8 cellular contexts compared by ENCODE assay signal in genomic region chr15:65421360-65422215, GRCh38. TPM values are rescaled to one million over a fixed set of nuclear protein-coding genes. Genes with fewer than 3 reads are reported as not detected.
A peak's percentile ranks its signal among the peaks of the same experiment; 100 is the strongest.
DNase-seq lines count a peak whose midpoint lies in the region; ATAC-seq lines count a peak whose summit lies in the region.

No MANE protein-coding gene starts in this region.

- in situ Hi-C loops in HAP-1 (cut with MboI; ENCODE audit: low sequenced_read_pairs): no loop called here

- no peaks in the 10 kb centered on the region for H3K36me3 ChIP-seq in HAP-1 (replicated peaks)

- H3K27me3 ChIP-seq in HAP-1 (ENCODE audit: low read depth): no peaks in the 10 kb centered on the region

- H3K4me3 ChIP-seq in HAP-1: peak overlapping the region; percentile 50

- H3K9me3 ChIP-seq in HAP-1: no peaks in the 10 kb centered on the region

- H3K9me3 Mint-ChIP-seq in activated naive CD8-positive, alpha-beta T cell treated with anti-CD3 and anti-CD28 coated beads for 36 hours: no peaks in the 10 kb centered on the region

- peaks cover 10% of the 10 kb centered on the region for H3K4me1 Mint-ChIP-seq in activated naive CD8-positive, alpha-beta T cell treated with anti-CD3 and anti-CD28 coated beads for 36 hours

- H3K4me3 Mint-ChIP-seq in activated naive CD8-positive, alpha-beta T cell treated with anti-CD3 and anti-CD28 coated beads for 36 hours: peak overlapping the region; percentile 77

- H3K27me3 Mint-ChIP-seq in activated naive CD8-positive, alpha-beta T cell treated with anti-CD3 and anti-CD28 coated beads for 36 hours: peaks cover 86% of the 10 kb centered on the region

- intact Hi-C loops in left ventricle myocardium superior (cut with micrococcal nuclease) (no loop called here), posterior vena cava (cut with DNase I) (no loop called here)

- H3K27ac Mint-ChIP-seq in activated naive CD8-positive, alpha-beta T cell treated with anti-CD3 and anti-CD28 coated beads for 36 hours: no peak overlapping the region

- H3K4me1 ChIP-seq in HAP-1: peaks cover 34% of the 10 kb centered on the region

- peak in 8 of 14 donors; percentile 13 to 80 (median 52) for DNase-seq in C1 segment of cervical spinal cord (lab: John Stamatoyannopoulos, UW)
- DNase-seq in HAP-1 (ENCODE audit: low spot score in 2 of 2): peak; percentile 98 to 99
- DNase-seq in activated naive CD8-positive, alpha-beta T cell treated with anti-CD3 and anti-CD28 coated beads for 36 hours: no peak
- DNase-seq in left ventricle myocardium superior: peak; percentile 77
- DNase-seq in posterior vena cava (ENCODE audit: low spot score): peak; percentile 83
- DNase-seq in NCI-H226: no peak

- H3K36me3 Mint-ChIP-seq in activated naive CD8-positive, alpha-beta T cell treated with anti-CD3 and anti-CD28 coated beads for 36 hours: no peaks in the 10 kb centered on the region

- ATAC-seq in left ventricle myocardium superior: peak; percentile 46
- no peak for ATAC-seq in HG03196 (IDR thresholded peaks at IDR 0.05; ENCODE audit: unreplicated experiment)
- no peak for ATAC-seq in GM21737 (IDR thresholded peaks at IDR 0.05; ENCODE audit: unreplicated experiment)

RNA-seq across cellular contexts. Expression of gene IGDCC4, which starts 1.2 kb away (rescaled TPM):
- under 1 TPM; 0.42 to 0.45 TPM for total RNA-seq in activated naive CD8-positive, alpha-beta T cell treated with anti-CD3 and anti-CD28 coated beads for 36 hours
- total RNA-seq in left ventricle myocardium superior: 2.4 TPM
- total RNA-seq in posterior vena cava: 1 to 10 TPM; 1.2 to 4.7 TPM

RNA-seq across cellular contexts. Expression of gene IGDCC3, which starts 43.8 kb away (rescaled TPM):
- total RNA-seq in activated naive CD8-positive, alpha-beta T cell treated with anti-CD3 and anti-CD28 coated beads for 36 hours: not detected
- total RNA-seq in left ventricle myocardium superior (0.10 TPM), posterior vena cava (not detected)

Comparison
In these comparisons a context has a peak if more than half of its experiments do, and no peak if none do; other contexts are left out.
1. DNase-seq: peak in C1 segment of cervical spinal cord (8 of 14), HAP-1 (2 of 2), left ventricle myocardium superior (single experiment) and posterior vena cava (single experiment); none in activated naive CD8-positive, alpha-beta T cell treated with anti-CD3 and anti-CD28 coated beads for 36 hours (single experiment) and NCI-H226 (single experiment).